8 cellular contexts compared by ENCODE assay signal in the genomic region with DNA sequence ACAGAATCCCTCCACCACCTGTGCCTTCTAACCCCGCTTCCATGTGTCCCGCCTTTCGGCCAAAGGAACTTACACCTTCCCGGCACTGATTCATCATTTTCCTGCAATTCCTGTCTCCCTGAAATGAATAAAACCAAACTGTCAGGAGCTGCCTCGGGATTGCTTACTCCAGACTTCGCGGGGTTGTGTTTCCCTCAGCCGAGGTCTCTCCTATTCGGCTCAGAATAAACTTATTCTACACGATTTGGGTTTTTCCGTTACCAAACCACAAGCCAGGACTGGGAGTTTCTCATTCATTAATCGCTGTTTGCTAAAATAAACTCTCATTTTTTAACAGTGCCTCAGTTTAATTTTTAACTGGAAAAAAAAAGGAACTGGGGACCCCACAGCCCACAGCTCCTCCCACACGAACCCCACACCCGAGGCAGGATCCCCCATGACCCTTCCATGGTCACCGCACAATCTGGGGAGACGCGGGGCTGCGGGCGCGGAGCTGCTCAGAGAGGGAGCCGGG. TPM values are rescaled to one million over a fixed set of nuclear protein-coding genes. Genes with fewer than 3 reads are reported as not detected.
DNase-seq lines count a peak whose midpoint lies in the region; ATAC-seq and TF ChIP-seq lines count a peak whose summit lies in the region.

No MANE protein-coding gene starts in this region.

- H2BK5ac ChIP-seq in mesenchymal stem cell (ENCODE audit: low read depth, low read length, poor library complexity, severe bottlenecking), result no peak overlapping the region

- H3K36me3 ChIP-seq in HUES48 (ENCODE audit: control insufficient read depth, insufficient read depth, low read length) (peaks cover 6% of the 10 kb centered on the region; the same call in 1 of the 2 replicates), mesenchymal stem cell (ENCODE audit: control insufficient read depth in 1 of 2, insufficient read depth in 2 of 2, low read depth in 1 of 2, low read length in 2 of 2) (no peaks in the 10 kb centered on the region)

- no peaks in the 10 kb centered on the region for H3K79me1 ChIP-seq in mesenchymal stem cell (replicated peaks; ENCODE audit: low read length, poor library complexity, severe bottlenecking)

- peaks cover 15% of the 10 kb centered on the region for H3K9me3 ChIP-seq in HUES48 (ENCODE audit: control insufficient read depth, insufficient read depth, low read length)
- peaks cover 3% of the 10 kb centered on the region for H3K9me3 ChIP-seq in mesenchymal stem cell (ENCODE audit: control insufficient read depth, low read length)

- in situ Hi-C loops in astrocyte of the cerebellum (cut with HindIII; ENCODE audit: low sequenced_read_pairs), result no loop called here

- H2BK12ac ChIP-seq in mesenchymal stem cell (ENCODE audit: low read length in 2 of 2), result no peak overlapping the region

- peak overlapping the region; percentile 93 for H3K4me2 ChIP-seq in mesenchymal stem cell (ENCODE audit: low read length, poor library complexity, severe bottlenecking)

- H2AK5ac ChIP-seq in mesenchymal stem cell (ENCODE audit: low read length, severe bottlenecking), result no peak overlapping the region

- H3K23ac ChIP-seq in mesenchymal stem cell (ENCODE audit: low read length in 2 of 2), result no peak overlapping the region

- ATAC-seq in GM21423 (IDR thresholded peaks at IDR 0.05; ENCODE audit: unreplicated experiment), result no peak

- TF ChIP-seq CTCF in GM12864 (IDR thresholded peaks at IDR 0.05; ENCODE audit: low read depth, low read length, missing control alignments), result no peak
- no peak for TF ChIP-seq CTCF in astrocyte of the cerebellum (IDR thresholded peaks at IDR 0.05; ENCODE audit: low read depth, low read length, missing control alignments)

- no peak overlapping the region for H2BK15ac ChIP-seq in mesenchymal stem cell (ENCODE audit: low read depth, poor library complexity, severe bottlenecking)

- no peak overlapping the region for H3K4ac ChIP-seq in mesenchymal stem cell (ENCODE audit: low read depth in 1 of 2, low read length in 2 of 2)

- H3K14ac ChIP-seq in mesenchymal stem cell (ENCODE audit: low read length in 2 of 2), result no peak overlapping the region

- no peak overlapping the region for H4K91ac ChIP-seq in mesenchymal stem cell (ENCODE audit: low read length)

- H3K9ac ChIP-seq in HUES48 (ENCODE audit: low read depth, low read length), result peak overlapping the region; percentile 50
- peak overlapping the region; percentile 72 for H3K9ac ChIP-seq in mesenchymal stem cell (ENCODE audit: low read length)

- H3K4me1 ChIP-seq in HUES48 (ENCODE audit: control insufficient read depth, insufficient read depth, low read length), result 0 out of 2 replicates have a peak, but pooled peaks cover 3% of the 10 kb centered on the region
- H3K4me1 ChIP-seq in mesenchymal stem cell (ENCODE audit: control insufficient read depth, insufficient read depth, low read depth, low read length), result peaks cover 2% of the 10 kb centered on the region

- peak overlapping the region; percentile 90 for H3K27ac ChIP-seq in HUES48 (ENCODE audit: low read depth, low read length)
- H3K27ac ChIP-seq in mesenchymal stem cell (ENCODE audit: low read length, poor library complexity, severe bottlenecking), result no peak overlapping the region

- 4% methylated on average over 20 of the region's 21 CpGs for WGBS in mesenchymal stem cell

- no peaks in the 10 kb centered on the region; the same call in 1 of the 2 replicates for H3K27me3 ChIP-seq in HUES48 (ENCODE audit: control insufficient read depth, insufficient read depth, low read length)
- H3K27me3 ChIP-seq in mesenchymal stem cell (ENCODE audit: control insufficient read depth in 1 of 2, insufficient read depth in 1 of 2, low read length in 2 of 2), result peaks cover 0 to 3% of the 10 kb centered on the region in 2 experiments

- H3K4me3 ChIP-seq in GM12864 (ENCODE audit: low read depth, low read length), result peak overlapping the region; percentile 77
- peak overlapping the region; percentile 73 for H3K4me3 ChIP-seq in HUES48 (ENCODE audit: low read depth, low read length)
- peak overlapping the region; percentile 64 for H3K4me3 ChIP-seq in astrocyte of the cerebellum (ENCODE audit: low read depth, low read length)
- H3K4me3 ChIP-seq in mesenchymal stem cell (ENCODE audit: insufficient read depth in 1 of 2, low read depth in 1 of 2, low read length in 2 of 2), result peak overlapping the region; percentile 48 to 82

- no peak overlapping the region for H3K18ac ChIP-seq in mesenchymal stem cell (ENCODE audit: low read depth in 1 of 2, low read length in 2 of 2)

- no peak overlapping the region for H2BK120ac ChIP-seq in mesenchymal stem cell (ENCODE audit: low read depth, low read length)

- H2AFZ ChIP-seq in mesenchymal stem cell (ENCODE audit: low read depth, low read length), result peak overlapping the region; percentile 85

- no peak overlapping the region for H4K8ac ChIP-seq in mesenchymal stem cell (ENCODE audit: low read length)

- DNase-seq in GM12864 (ENCODE audit: low read depth) (no peak), astrocyte of the cerebellum (ENCODE audit: low read depth) (no peak), mesenchymal stem cell (peak; percentile 34), T-helper 9 cell (no peak), cerebellar nuclear complex (lab: John Stamatoyannopoulos, UW) (no peak)
- no peak for DNase-seq in stimulated activated CD4-positive, alpha-beta T cell treated with anti-CD3 and anti-CD28 coated beads, Interleukin-1b, Interleukin-23, amount 100 ng/mL, for 48 hours

RNA-seq across cellular contexts. Expression of a gene that starts 0.6 kb away (rescaled TPM):
- 0.04 TPM for polyA plus RNA-seq in mesenchymal stem cell (2013, experiment 1 of 2)
- 0.05 TPM for polyA plus RNA-seq in mesenchymal stem cell (2013, experiment 2 of 2)

RNA-seq across cellular contexts. Expression of a gene that starts 12.4 kb away (rescaled TPM):
- 1.6 TPM for polyA plus RNA-seq in mesenchymal stem cell (2013, experiment 1 of 2)
- 1.7 TPM for polyA plus RNA-seq in mesenchymal stem cell (2013, experiment 2 of 2)

RNA-seq across cellular contexts. Expression of a gene that starts 16.6 kb away (rescaled TPM):
- polyA plus RNA-seq in mesenchymal stem cell (2013, experiment 1 of 2), result 3.5 TPM
- 4.0 TPM for polyA plus RNA-seq in mesenchymal stem cell (2013, experiment 2 of 2)
